In the genomic region with DNA sequence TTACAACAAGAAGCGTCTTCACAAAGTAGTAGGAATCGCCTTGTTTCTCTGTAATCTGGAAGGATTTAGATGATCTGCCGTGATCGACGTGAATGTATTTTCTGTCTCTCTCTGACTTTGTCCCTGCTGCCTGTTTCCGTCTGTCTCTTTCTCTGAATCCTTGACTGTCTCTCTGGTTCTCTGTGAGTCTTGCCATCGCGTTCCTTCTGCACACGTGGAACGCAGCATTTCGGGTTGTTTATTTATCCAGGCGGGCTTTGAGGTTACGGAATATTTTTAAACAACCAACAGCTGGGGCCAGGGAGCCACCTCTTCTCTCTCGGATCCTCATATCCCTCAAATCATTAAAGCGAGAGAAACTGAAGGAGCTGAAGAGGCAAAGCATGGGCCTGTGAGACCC, we compare ENCODE assay signal across 15 cellular contexts.
DNase-seq lines count a peak whose midpoint lies in the region; ATAC-seq, FAIRE-seq and TF ChIP-seq lines count a peak whose summit lies in the region.
"Had no signal": no experiment of that assay in that cellular context is flagged by ENCODE, and none has a peak within 500 bp of the region (broad histone marks: within the 10 kb centered on the region; RNA-seq: fewer than 3 reads in every experiment).

No MANE protein-coding gene starts in this region.

- no peak overlapping the region for H3K27ac ChIP-seq in H9 (ENCODE audit: insufficient read length, low read depth, low read length)
- peak overlapping the region; percentile 72 for H3K27ac ChIP-seq in layer of hippocampus (ENCODE audit: low read depth, low read length)
- peak overlapping the region; percentile 34 for H3K27ac ChIP-seq in suprapubic skin
- H3K27ac ChIP-seq in left lung, result no peak overlapping the region
- H3K27ac ChIP-seq: HL-60 had no signal

- peak; percentile 93 for FAIRE-seq in bronchial epithelial cell (lab: Jason Lieb, UNC)
- FAIRE-seq: frontal cortex had no signal

- H3K4ac ChIP-seq in H9 (ENCODE audit: low read depth, low read length), result no peak overlapping the region

- no peak overlapping the region for H3K56ac ChIP-seq in H9 (ENCODE audit: insufficient read length, low read depth, low read length)

- H4K20me1 ChIP-seq in H9 (ENCODE audit: control insufficient read depth, insufficient read depth, insufficient read length), result no peaks in the 10 kb centered on the region

- H3K4me3 Mint-ChIP-seq in H9, result no peak overlapping the region
- H3K4me3 Mint-ChIP-seq: endodermal cell had no signal

- H3K36me3 Mint-ChIP-seq in H9 (ENCODE audit: insufficient read depth in 1 of 3, low read depth in 3 of 3), result peaks cover 0 to 5% (median under 1%) of the 10 kb centered on the region in 3 experiments; a peak in 3 of 7 replicates

- H3K9ac ChIP-seq in H9 (ENCODE audit: extremely low read depth, insufficient read length, low read length), result no peak overlapping the region

- no CpG with 5 or more reads among the region's 15 CpGs for WGBS in H9 (ENCODE audit: extremely low coverage, insufficient read length, low lambda C conversion rate)
- WGBS in suprapubic skin, result 56% methylated on average over 15 of the region's 15 CpGs

- no peak overlapping the region for H4K8ac ChIP-seq in H9 (replicated peaks; ENCODE audit: insufficient read length, low read depth, low read length)

- no peak overlapping the region for H2BK120ac ChIP-seq in H9 (ENCODE audit: low read depth, low read length, poor library complexity, severe bottlenecking)

- no peak for TF ChIP-seq POLR2A in suprapubic skin (IDR thresholded peaks at IDR 0.05)

- H3K4me2 ChIP-seq in H9 (ENCODE audit: insufficient read depth, insufficient read length, low read length), result no peak overlapping the region

- H3K9me3 ChIP-seq in H9 (ENCODE audit: control insufficient read depth, low read depth, low read length), result no peaks in the 10 kb centered on the region
- H3K9me3 ChIP-seq in suprapubic skin, result no peaks in the 10 kb centered on the region
- H3K9me3 ChIP-seq in left lung, result no peaks in the 10 kb centered on the region

- no peaks in the 10 kb centered on the region for H3K27me3 Mint-ChIP-seq in H9 (ENCODE audit: low read depth)

- H2BK20ac ChIP-seq in H9 (ENCODE audit: low read depth, low read length, poor library complexity, severe bottlenecking), result no peak overlapping the region

- H4K5ac ChIP-seq in H9 (ENCODE audit: insufficient read length, low read depth, low read length), result no peak overlapping the region

- H3K4me1 ChIP-seq in H9 (ENCODE audit: insufficient read depth, low read length) (peaks cover 2% of the 10 kb centered on the region; the same call in 1 of the 2 replicates), suprapubic skin (peaks cover 19% of the 10 kb centered on the region), left lung (peaks cover 6% of the 10 kb centered on the region in 2 donors)

- H3K23ac ChIP-seq in H9 (ENCODE audit: insufficient read length, low read depth, low read length), result no peak overlapping the region

- no peak overlapping the region for H4K91ac ChIP-seq in H9 (ENCODE audit: insufficient read length, low read depth, low read length)

- H2BK15ac ChIP-seq in H9 (ENCODE audit: low read depth, low read length), result no peak overlapping the region

- H3T11ph ChIP-seq in H9 (ENCODE audit: low read length), result no peak overlapping the region

- no peak for TF ChIP-seq EP300 in suprapubic skin (IDR thresholded peaks at IDR 0.05)

- H3K23me2 ChIP-seq in H9 (ENCODE audit: insufficient read length, low read depth, low read length, poor library complexity, severe bottlenecking), result no peaks in the 10 kb centered on the region

- intact Hi-C loops in left lung (cut with DNase I), result no loop called here

- H3K79me2 ChIP-seq in H9 (ENCODE audit: insufficient read depth, low read length), result no peaks in the 10 kb centered on the region

- H2AK5ac ChIP-seq in H9 (ENCODE audit: insufficient read length, low read length), result no peak overlapping the region

- H3K4me1 Mint-ChIP-seq in H9, result peaks cover 5 to 12% of the 10 kb centered on the region in 2 experiments
- H3K4me1 Mint-ChIP-seq: endodermal cell had no signal

- TF ChIP-seq CTCF in H9 (conservative IDR thresholded peaks at IDR 0.05), result no peak
- no peak for TF ChIP-seq CTCF in bronchial epithelial cell (IDR thresholded peaks at IDR 0.05; ENCODE audit: insufficient read depth, low read length, severe bottlenecking)
- no peak for TF ChIP-seq CTCF in suprapubic skin (IDR thresholded peaks at IDR 0.05)
- TF ChIP-seq CTCF in left lung (IDR thresholded peaks at IDR 0.05), result no peak

- no peak overlapping the region for H3K27ac Mint-ChIP-seq in H9
- H3K27ac Mint-ChIP-seq: endodermal cell, progenitor cell of endocrine pancreas had no signal

- no peak overlapping the region for H3K18ac ChIP-seq in H9 (ENCODE audit: insufficient read length, low read depth, low read length)

- ATAC-seq in left lung, result no peak

- H3K4me3 ChIP-seq in bronchial epithelial cell (ENCODE audit: low read depth, low read length) (no peak overlapping the region), suprapubic skin (no peak overlapping the region), left lung (no peak overlapping the region)

- H2AFZ ChIP-seq in H9 (ENCODE audit: low read length), result no peak overlapping the region

- DNase-seq in H9 (no peak), bronchial epithelial cell (ENCODE audit: low read depth) (no peak), suprapubic skin (ENCODE audit: low spot score in 2 of 2) (no peak), left lung (no peak), NCI-H146 treated with DMSO at 0.1 percent for 48 hours (lab: John Stamatoyannopoulos, UW; ENCODE audit: unreplicated experiment) (no peak), activated gamma-delta T cell (lab: John Stamatoyannopoulos, UW) (no peak), NOMO-1 treated with dmso at 0.1 percent for 144 hours (lab: John Stamatoyannopoulos, UW; ENCODE audit: unreplicated experiment) (no peak)
- DNase-seq: activated CD4-positive, alpha-beta T cell treated with anti-CD3 and anti-CD28 coated beads for 1 hour; activated gamma-delta T cell treated with Interleukin-2 at 50 U/mL for 16 hours; stimulated activated naive CD4-positive, alpha-beta T cell treated with Interleukin-2 at 50 U/mL for 16 hours had no signal

- H3K27me3 ChIP-seq in H9 (ENCODE audit: insufficient read depth, low read length), result no peaks in the 10 kb centered on the region
- no peaks in the 10 kb centered on the region for H3K27me3 ChIP-seq in bronchial epithelial cell (ENCODE audit: control insufficient read depth, insufficient read depth, low read length)
- H3K27me3 ChIP-seq in layer of hippocampus (ENCODE audit: control insufficient read depth, insufficient read depth, low read length), result no peaks in the 10 kb centered on the region
- H3K27me3 ChIP-seq in suprapubic skin, result no peaks in the 10 kb centered on the region
- H3K27me3 ChIP-seq in left lung, result no peaks in the 10 kb centered on the region

- no peak overlapping the region for H2BK5ac ChIP-seq in H9 (ENCODE audit: insufficient read length, low read length)

- no peaks in the 10 kb centered on the region for H3K79me1 ChIP-seq in H9 (ENCODE audit: insufficient read depth, low read depth, low read length, poor library complexity, severe bottlenecking)

- no peaks in the 10 kb centered on the region for H3K36me3 ChIP-seq in bronchial epithelial cell (ENCODE audit: control insufficient read depth, insufficient read depth, low read length)
- no peaks in the 10 kb centered on the region for H3K36me3 ChIP-seq in suprapubic skin
- H3K36me3 ChIP-seq in left lung, result no peaks in the 10 kb centered on the region

- peak overlapping the region; percentile 45 for H2BK12ac ChIP-seq in H9 (ENCODE audit: insufficient read length, low read depth, low read length)

- peaks cover 0 to 2% of the 10 kb centered on the region in 2 experiments; a peak in 2 of 5 replicates for H3K9me3 Mint-ChIP-seq in H9

- no peak overlapping the region for H3K14ac ChIP-seq in H9 (ENCODE audit: insufficient read depth, low read length)

Comparison
In these comparisons a context has a peak if more than half of its experiments do, and no peak if none do; other contexts are left out.
1. H3K27ac ChIP-seq: peak in layer of hippocampus (single experiment) and suprapubic skin (single experiment); none in H9 (single experiment) and left lung (0 of 2).